9 cellular contexts compared by ENCODE assay signal in the genomic region with DNA sequence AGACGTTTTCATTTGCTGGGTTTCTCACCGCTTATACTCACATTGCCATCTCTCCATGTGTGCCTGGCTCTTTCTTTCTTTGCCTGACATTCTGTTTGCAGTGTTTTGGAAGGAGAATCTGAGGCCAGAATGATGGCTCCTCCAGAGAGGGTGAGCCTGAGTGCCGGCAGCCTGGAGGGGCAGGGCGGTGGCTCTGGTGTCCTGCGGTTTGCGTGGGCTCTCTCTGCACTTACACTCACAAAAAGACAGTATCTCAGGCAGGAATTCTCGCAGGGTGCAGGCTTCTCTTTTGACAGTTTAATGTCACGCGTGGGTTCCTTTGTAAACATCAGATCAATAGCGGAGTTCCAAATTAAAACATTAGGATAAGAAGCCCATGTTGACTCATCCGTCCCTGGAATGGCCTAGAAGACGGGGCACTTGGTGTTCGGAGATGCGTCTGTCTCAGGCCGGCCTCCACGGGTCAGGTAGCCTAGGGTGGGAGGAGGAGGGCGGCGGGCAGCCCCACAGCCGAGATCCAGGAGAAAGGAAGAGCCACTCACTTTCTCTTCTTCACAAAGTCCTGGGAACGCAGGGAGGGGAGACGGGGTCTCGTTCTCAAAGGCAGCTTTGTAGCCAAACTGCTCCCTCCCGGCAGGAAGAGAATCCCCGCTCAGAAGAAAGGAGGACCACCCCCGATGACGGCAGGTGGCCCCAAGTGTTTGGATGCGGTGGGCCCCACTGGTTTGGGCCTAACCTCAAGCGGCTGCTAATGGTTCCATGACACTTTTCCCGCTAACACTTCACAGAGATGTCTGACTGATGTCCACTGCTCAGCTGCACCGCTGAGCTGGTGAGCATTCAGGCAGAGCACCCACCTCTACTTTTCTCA. TPM values are rescaled to one million over a fixed set of nuclear protein-coding genes. Genes with fewer than 3 reads are reported as not detected.
DNase-seq lines count a peak whose midpoint lies in the region; ATAC-seq and TF ChIP-seq lines count a peak whose summit lies in the region.
"Not testable (repeated sequence)": the region's sequence is repeated elsewhere in the genome, so short reads cannot be mapped to it uniquely, and the experiment has no call there.
"Had no signal": no experiment of that assay in that cellular context is flagged by ENCODE, and none has a peak within 500 bp of the region (broad histone marks: within the 10 kb centered on the region; RNA-seq: fewer than 3 reads in every experiment).

No MANE protein-coding gene starts in this region.

- POLR2A ChIA-PET in activated CD8-positive, alpha-beta T cell treated with anti-CD3 and anti-CD28 coated beads, Interleukin-2, amount 10 ng/mL, durations not matched to agents 7 days and 5 days (lab: Charles Lee) = not testable (repeated sequence)

- H3K4me3 ChIP-seq in H7 (ENCODE audit: insufficient read depth, low read depth, low read length); lung: not testable (repeated sequence)

- CTCF ChIA-PET in activated CD8-positive, alpha-beta T cell treated with anti-CD3 and anti-CD28 coated beads, Interleukin-2, amount 10 ng/mL, durations not matched to agents 7 days and 5 days (lab: Charles Lee) = not testable (repeated sequence)

- WGBS in lung, 2 donors = 74 to 86% methylated on average over 22 to 28 of the region's 30 CpGs

- H3K27me3 ChIP-seq in H7 (ENCODE audit: control insufficient read depth, insufficient read depth, low read length); lung (ENCODE audit: control insufficient read depth, insufficient read depth): not testable (repeated sequence)

- H3K9me3 Mint-ChIP-seq in T-helper 2 cell treated with Interferon-gamma antibody and Interleukin-4, amounts not matched to agents 5 μg/mL and 100 μg/mL, for 36 hours; activated CD8-positive, alpha-beta T cell treated with anti-CD3 and anti-CD28 coated beads, Interleukin-2, amount 10 ng/mL, durations not matched to agents 7 days and 5 days (ENCODE audit: insufficient read depth); osteocyte (ENCODE audit: unreplicated experiment): not testable (repeated sequence)

- peaks cover 13% of the 10 kb centered on the region for H3K4me1 Mint-ChIP-seq in T-helper 2 cell treated with Interferon-gamma antibody and Interleukin-4, amounts not matched to agents 5 μg/mL and 100 μg/mL, for 36 hours (ENCODE audit: low read depth)
- H3K4me1 Mint-ChIP-seq in activated CD8-positive, alpha-beta T cell treated with anti-CD3 and anti-CD28 coated beads, Interleukin-2, amount 10 ng/mL, durations not matched to agents 7 days and 5 days (ENCODE audit: low read depth) = peaks cover 10% of the 10 kb centered on the region
- peaks cover 13% of the 10 kb centered on the region for H3K4me1 Mint-ChIP-seq in osteocyte (ENCODE audit: unreplicated experiment)

- DNase-seq in H7 (peak; percentile 52), Right ventricle myocardium inferior (ENCODE audit: missing footprints) (peak; percentile 42), lung (ENCODE audit: low spot score) (peak; percentile 27), osteocyte (ENCODE audit: extremely low spot score, unreplicated experiment) (peak; percentile 84)
- not testable (repeated sequence) for DNase-seq in T-helper 2 cell treated with Interferon-gamma antibody and Interleukin-4, amounts not matched to agents 5 μg/mL and 100 μg/mL, for 36 hours (ENCODE audit: low spot score)
- peak; percentile 20 for DNase-seq in activated CD8-positive, alpha-beta T cell treated with anti-CD3 and anti-CD28 coated beads, Interleukin-2, amount 10 ng/mL, durations not matched to agents 7 days and 5 days
- DNase-seq in activated effector memory CD4-positive, alpha-beta T cell treated with anti-CD3 and anti-CD28 coated beads, Interleukin-2, amount 50 U/mL, for 16 hours = peak; percentile 60

- not testable (repeated sequence) for ATAC-seq in activated CD8-positive, alpha-beta T cell treated with anti-CD3 and anti-CD28 coated beads, Interleukin-2, amount 10 ng/mL, durations not matched to agents 7 days and 5 days; Right ventricle myocardium inferior; lung (ENCODE audit: insufficient read depth, low FRiP score)

- not testable (repeated sequence) for H3K9me3 ChIP-seq in lung (ENCODE audit: control insufficient read depth in 2 of 2, insufficient read depth in 1 of 2, low read length in 1 of 2)

- H3K27ac Mint-ChIP-seq in T-helper 2 cell treated with Interferon-gamma antibody and Interleukin-4, amounts not matched to agents 5 μg/mL and 100 μg/mL, for 36 hours = peak overlapping the region; percentile 19
- peak overlapping the region; percentile 18 for H3K27ac Mint-ChIP-seq in activated CD8-positive, alpha-beta T cell treated with anti-CD3 and anti-CD28 coated beads, Interleukin-2, amount 10 ng/mL, durations not matched to agents 7 days and 5 days
- H3K27ac Mint-ChIP-seq in osteocyte (ENCODE audit: unreplicated experiment) = not testable (repeated sequence)

- H3K27ac ChIP-seq in lung (ENCODE audit: low read depth in 1 of 2, low read length in 1 of 2) = not testable (repeated sequence)

- not testable (repeated sequence) for H3K36me3 Mint-ChIP-seq in T-helper 2 cell treated with Interferon-gamma antibody and Interleukin-4, amounts not matched to agents 5 μg/mL and 100 μg/mL, for 36 hours (ENCODE audit: low read depth); activated CD8-positive, alpha-beta T cell treated with anti-CD3 and anti-CD28 coated beads, Interleukin-2, amount 10 ng/mL, durations not matched to agents 7 days and 5 days (ENCODE audit: low read depth); osteocyte (ENCODE audit: unreplicated experiment)

- H3K4me1 ChIP-seq in lung (ENCODE audit: control insufficient read depth in 2 of 2, insufficient read depth in 2 of 2, low read length in 2 of 2) = not testable (repeated sequence)

- not testable (repeated sequence) for TF ChIP-seq CTCF in lung (IDR thresholded peaks at IDR 0.05; ENCODE audit: control extremely low read depth, extremely low read depth); osteocyte (IDR thresholded peaks at IDR 0.05)

- H3K4me3 Mint-ChIP-seq in T-helper 2 cell treated with Interferon-gamma antibody and Interleukin-4, amounts not matched to agents 5 μg/mL and 100 μg/mL, for 36 hours; activated CD8-positive, alpha-beta T cell treated with anti-CD3 and anti-CD28 coated beads, Interleukin-2, amount 10 ng/mL, durations not matched to agents 7 days and 5 days; osteocyte (ENCODE audit: unreplicated experiment): not testable (repeated sequence)

- H3K27me3 Mint-ChIP-seq in T-helper 2 cell treated with Interferon-gamma antibody and Interleukin-4, amounts not matched to agents 5 μg/mL and 100 μg/mL, for 36 hours (ENCODE audit: low read depth); activated CD8-positive, alpha-beta T cell treated with anti-CD3 and anti-CD28 coated beads, Interleukin-2, amount 10 ng/mL, durations not matched to agents 7 days and 5 days (ENCODE audit: low read depth); osteocyte (ENCODE audit: unreplicated experiment): not testable (repeated sequence)

- intact Hi-C loops in Right ventricle myocardium inferior (cut with DNase I) = not testable (repeated sequence)

- not testable (repeated sequence) for H3K36me3 ChIP-seq in H7 (replicated peaks; ENCODE audit: control insufficient read depth, insufficient read depth, low read length); lung (ENCODE audit: control insufficient read depth in 2 of 2, insufficient read depth in 2 of 2, low read length in 2 of 2)

RNA-seq across cellular contexts. Expression of gene APOD, which starts 44.0 kb away (rescaled TPM):
- total RNA-seq in H7 (2014; rRNA removed; shearing (Covaris generic)) = not detected in 2 replicates
- total RNA-seq in activated CD8-positive, alpha-beta T cell treated with anti-CD3 and anti-CD28 coated beads, Interleukin-2, amount 10 ng/mL, durations not matched to agents 7 days and 5 days = not detected
- total RNA-seq in Right ventricle myocardium inferior (327 TPM), lung (10 to 100 TPM in 1 of 2 donors, 1 to 10 TPM in 1; 4.7 to 15.6 TPM), osteocyte (2.6 and 3.2 TPM in 2 replicates)
- 10 to 100 TPM; 27.0 to 85.8 TPM for polyA plus RNA-seq in lung
- total RNA-seq: A673; CD4-positive, alpha-beta T cell had no signal

Comparison
In these comparisons a context has a peak if more than half of its experiments do, and no peak if none do; other contexts are left out.
1. RNA of gene APOD, which starts 44.0 kb away (total RNA-seq): 327 TPM in Right ventricle myocardium inferior (single experiment); 4.7 to 15.6 TPM in lung, 2.6 to 3.2 TPM in osteocyte, not detected in H7 and not detected in activated CD8-positive, alpha-beta T cell treated with anti-CD3 and anti-CD28 coated beads, Interleukin-2, amount 10 ng/mL, durations not matched to agents 7 days and 5 days; every median in the first group is over 10 times any median in the second.